Comparison of ENCODE assay signal across 8 cellular contexts in the genomic region with DNA sequence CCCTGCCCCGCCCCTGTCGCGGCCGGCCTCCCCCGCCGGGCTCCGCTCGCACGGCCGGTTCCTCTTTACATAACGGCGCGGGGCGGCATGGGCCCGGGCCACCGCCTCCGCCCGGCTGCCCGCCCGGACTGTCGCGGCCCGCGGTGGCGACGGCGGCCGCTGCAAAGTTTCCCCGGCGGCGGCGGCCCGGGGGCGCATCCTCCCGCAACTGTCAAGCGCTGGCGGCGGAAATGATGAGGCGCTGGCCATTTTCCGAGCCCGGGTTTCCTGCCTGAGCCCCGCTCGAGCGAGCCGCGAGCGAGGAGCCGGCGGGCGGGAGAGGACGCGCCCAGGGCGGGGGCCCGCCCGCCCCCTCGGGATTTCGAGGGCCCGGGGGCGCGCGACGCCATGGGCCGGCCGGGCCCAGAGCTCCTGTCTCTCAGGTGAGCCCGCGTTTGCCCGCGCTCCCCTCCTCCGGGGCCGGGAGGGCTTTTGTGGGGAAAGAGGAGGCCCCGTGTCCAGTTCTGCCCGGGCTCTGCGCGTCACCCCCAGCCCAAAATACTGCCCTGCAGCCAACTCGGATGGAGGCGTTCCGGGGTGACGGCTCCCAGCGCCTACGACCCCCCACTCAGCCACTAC. TPM values are rescaled to one million over a fixed set of nuclear protein-coding genes. Genes with fewer than 3 reads are reported as not detected.
A peak's percentile ranks its signal among the peaks of the same experiment; 100 is the strongest.
DNase-seq lines count a peak whose midpoint lies in the region; ATAC-seq, FAIRE-seq and TF ChIP-seq lines count a peak whose summit lies in the region.

A gene (plus strand): TSS at position 68 of the 618 bp plus-strand sequence. CDS start 12,223 bp downstream, outside the sequence.

- TF ChIP-seq POLR2A in uterus (IDR thresholded peaks at IDR 0.05) (peak; percentile 65 to 76), GM12892 (IDR thresholded peaks at IDR 0.05; ENCODE audit: low read depth, low read length) (no peak)

- H3K27ac Mint-ChIP-seq in naive thymus-derived CD8-positive, alpha-beta T cell, result peak within 1 kb of the TSS; percentile 87 to 97 (median 90)

- POLR2A ChIA-PET in naive thymus-derived CD8-positive, alpha-beta T cell (lab: Charles Lee), result interaction anchor here (0.6 to 11.8 kb wide), 4 partner anchors 22 to 39 kb away, joined by 3 to 106 read pairs (median 21); no protein-coding TSS in a partner anchor

- no peaks in the 10 kb centered on the region for H3K36me3 Mint-ChIP-seq in naive thymus-derived CD8-positive, alpha-beta T cell

- FAIRE-seq in GM12892 (lab: Jason Lieb, UNC), result no peak

- ATAC-seq in naive thymus-derived CD8-positive, alpha-beta T cell, result peak; percentile 57 to 58

- no peaks in the 10 kb centered on the region for H3K27me3 Mint-ChIP-seq in naive thymus-derived CD8-positive, alpha-beta T cell

- intact Hi-C loops in uterus (cut with DNase I; ENCODE audit: low total_unique reads), result no loop called here

- peak in 1 of 4 experiments; percentile 13 for TF ChIP-seq CTCF in uterus (IDR thresholded peaks at IDR 0.05)

- H3K4me3 Mint-ChIP-seq in naive thymus-derived CD8-positive, alpha-beta T cell, result peak within 1 kb of the TSS; percentile 81 to 94 (median 91)

- H3K9me3 ChIP-seq in uterus, result no peaks in the 10 kb centered on the region

- H3K27ac ChIP-seq in uterus, result peak within 1 kb of the TSS; percentile 89 to 90

- H3K9me3 Mint-ChIP-seq in naive thymus-derived CD8-positive, alpha-beta T cell, result no peaks in the 10 kb centered on the region

- H3K36me3 ChIP-seq in uterus, result no peaks in the 10 kb centered on the region

- no peaks in the 10 kb centered on the region for H3K27me3 ChIP-seq in uterus

- in situ Hi-C loops in endometrial microvascular endothelial cells (cut with HindIII; ENCODE audit: inconsistent ontology term, low pct_unique_long_range_greater_than_20kb, low sequenced_read_pairs), result no loop called here

- peak within 1 kb of the TSS; percentile 74 to 97 for H3K4me3 ChIP-seq in uterus

- peaks cover 23 to 68% (median 64%) of the 10 kb centered on the region in 4 donors for H3K4me1 Mint-ChIP-seq in naive thymus-derived CD8-positive, alpha-beta T cell

- peak; percentile 49 to 64 for DNase-seq in stimulated activated CD4-positive, alpha-beta T cell treated with anti-CD3 and anti-CD28 coated beads, Interleukin-12 subunit alpha, Interleukin-12 subunit beta, amount 100 ng/mL, for 24 hours (ENCODE audit: low read depth in 2 of 2)
- DNase-seq in stimulated activated CD4-positive, alpha-beta T cell treated with anti-CD3 and anti-CD28 coated beads, Interleukin-12 subunit alpha, Interleukin-12 subunit beta, amount 100 ng/mL, for 4 hours, result no peak
- peak; percentile 45 for DNase-seq in HT1080 (ENCODE audit: low read depth)
- DNase-seq in activated CD4-positive, alpha-beta T cell treated with anti-CD3 and anti-CD28 coated beads, Interleukin-2, amount 50 U/mL, for 1 hour, result peak; percentile 79
- peak in 7 of 10 donors; percentile 68 to 91 (median 78) for DNase-seq in naive thymus-derived CD8-positive, alpha-beta T cell
- peak; percentile 78 to 80 for DNase-seq in uterus
- DNase-seq in GM12892 (ENCODE audit: insufficient read length), result no peak

- peaks cover 0 to 25% of the 10 kb centered on the region in 2 donors for H3K4me1 ChIP-seq in uterus

RNA-seq across cellular contexts. Expression of the gene that starts here (rescaled TPM):
- 60.1 and 69.6 TPM in 2 replicates for total RNA-seq in HT1080 (2014; rRNA removed; shearing (Covaris generic))
- 84.4 and 101 TPM in 2 replicates for polyA plus RNA-seq in HT1080 (2015; cell fraction: cytosol; rRNA removed)
- polyA plus RNA-seq in HT1080 (2015; cell fraction: nucleus; rRNA removed), result 49.1 and 50.4 TPM in 2 replicates
- total RNA-seq in endometrial microvascular endothelial cells (ENCODE audit: inconsistent ontology term), result 152 TPM
- 10 to 100 TPM; 12.5 to 12.8 TPM for total RNA-seq in naive thymus-derived CD8-positive, alpha-beta T cell
- polyA plus RNA-seq in naive thymus-derived CD8-positive, alpha-beta T cell, result 1 to 10 TPM; 2.1 to 5.3 (median 3.2) TPM
- total RNA-seq in uterus, result 10 to 100 TPM; 11.8 to 31.3 (median 21.8) TPM
- 15.8 TPM for polyA plus RNA-seq in GM12892 (2012; ENCODE audit: missing spikeins)

Comparison
In these comparisons a context has a peak if more than half of its experiments do, and no peak if none do; other contexts are left out.
1. DNase-seq: peak in stimulated activated CD4-positive, alpha-beta T cell treated with anti-CD3 and anti-CD28 coated beads, Interleukin-12 subunit alpha, Interleukin-12 subunit beta, amount 100 ng/mL, for 24 hours (2 of 2), HT1080 (single experiment), activated CD4-positive, alpha-beta T cell treated with anti-CD3 and anti-CD28 coated beads, Interleukin-2, amount 50 U/mL, for 1 hour (single experiment), naive thymus-derived CD8-positive, alpha-beta T cell (7 of 10) and uterus (2 of 2); none in stimulated activated CD4-positive, alpha-beta T cell treated with anti-CD3 and anti-CD28 coated beads, Interleukin-12 subunit alpha, Interleukin-12 subunit beta, amount 100 ng/mL, for 4 hours (single experiment) and GM12892 (single experiment).